ENCODE assay signal across 23 cellular contexts in genomic region chr4:163071308-163071707, GRCh38.
DNase-seq lines count a peak whose midpoint lies in the region; ATAC-seq, FAIRE-seq and TF ChIP-seq lines count a peak whose summit lies in the region.
"Had no signal": no experiment of that assay in that cellular context is flagged by ENCODE, and none has a peak within 500 bp of the region (broad histone marks: within the 10 kb centered on the region; RNA-seq: fewer than 3 reads in every experiment).

No MANE protein-coding gene starts in this region.

- no peak for TF ChIP-seq EP300 in A549 (IDR thresholded peaks at IDR 0.05)

- H3K27ac ChIP-seq in A549, result peak overlapping the region in 1 of 2 experiments; percentile 26; a peak in 2 of 6 replicates
- H3K27ac ChIP-seq: BLaER1 treated with 17β-estradiol and CSF1 and Interleukin-3, amounts not matched to agents 10 nM and 100 nM had no signal

- POLR2A ChIA-PET in A549 (lab: Yijun Ruan, JAX), result no interaction called here

- ATAC-seq in A549, result no peak
- ATAC-seq in GM19395 (IDR thresholded peaks at IDR 0.05; ENCODE audit: unreplicated experiment), result no peak
- ATAC-seq: CD8-positive, alpha-beta T cell; GM23338 had no signal

- TF ChIP-seq POLR2A in A549 (IDR thresholded peaks at IDR 0.05; ENCODE audit: low read length), result no peak

- peak overlapping the region; percentile 65 for H3K4me2 ChIP-seq in A549
- H3K4me2 ChIP-seq: BLaER1 treated with 17β-estradiol and CSF1 and Interleukin-3, amounts not matched to agents 10 nM and 100 nM; GM23338; SK-N-SH had no signal

- DNase-seq in A549 (ENCODE audit: low read depth in 1 of 2, low spot score in 1 of 2) (no peak), GM04503 (ENCODE audit: low read depth) (peak; percentile 24), cerebellar cortex (ENCODE audit: low spot score) (peak; percentile 5), stromal cell of bone marrow (ENCODE audit: low read depth) (peak; percentile 10), NCI-H2081 (lab: John Stamatoyannopoulos, UW) (no peak), iPS-NIHi7 (ENCODE audit: extremely low spot score) (no peak), GM20000 (ENCODE audit: low spot score) (no peak)
- DNase-seq: 8988T; Calu3; CD8-positive, alpha-beta T cell; HCEC 1CT; Kasumi-1; NCI-H1105 treated with DMSO at 0.1 percent for 48 hours; NCI-H187; NCI-H2227 treated with DMSO at 0.1 percent for 48 hours; NCI-H510A treated with DMSO at 0.1 percent for 48 hours; NCI-H774; OCI-M1; SHP77; SK-N-SH had no signal

- FAIRE-seq in A549 (lab: Jason Lieb, UNC), result no peak

- H3K4me1 ChIP-seq in A549, result peaks cover 15% of the 10 kb centered on the region
- H3K4me1 ChIP-seq: BLaER1 treated with 17β-estradiol and CSF1 and Interleukin-3, amounts not matched to agents 10 nM and 100 nM had no signal

- H3K9me3 ChIP-seq in A549, result no peaks in the 10 kb centered on the region
- H3K9me3 ChIP-seq: BLaER1 treated with 17β-estradiol and CSF1 and Interleukin-3, amounts not matched to agents 10 nM and 100 nM; SK-N-SH had no signal

- no peak overlapping the region for H3K4me3 ChIP-seq in A549
- H3K4me3 ChIP-seq: BLaER1 treated with 17β-estradiol and CSF1 and Interleukin-3, amounts not matched to agents 10 nM and 100 nM; GM23338 had no signal

- CTCF ChIA-PET in A549 (lab: Yijun Ruan, JAX), result no interaction called here

- TF ChIP-seq CTCF in A549 (IDR thresholded peaks at IDR 0.05), result no peak
- TF ChIP-seq CTCF in GM20000 (IDR thresholded peaks at IDR 0.05; ENCODE audit: extremely low read depth, missing control alignments), result no peak

- no peak for TF ChIP-seq RAD21 in A549 (conservative IDR thresholded peaks at IDR 0.05 in 1 of 2, IDR thresholded peaks at IDR 0.05 in 1 of 2)

TF ChIP-seq in A549, 52 proteins besides CTCF, POLR2A, EP300 and RAD21:
- no peak for TF ChIP-seq EHF (CRISPR knock-in tag; IDR thresholded peaks at IDR 0.05)
- no peak for TF ChIP-seq HOXA7 (CRISPR knock-in tag; IDR thresholded peaks at IDR 0.05)
- TF ChIP-seq TP53 (CRISPR knock-in tag; IDR thresholded peaks at IDR 0.05), result no peak
- TF ChIP-seq HEYL (CRISPR knock-in tag; IDR thresholded peaks at IDR 0.05), result no peak
- no peak for TF ChIP-seq CBX2 (IDR thresholded peaks at IDR 0.05; ENCODE audit: borderline replicate concordance, low read depth)
- no peak for TF ChIP-seq MYC (IDR thresholded peaks at IDR 0.05; ENCODE audit: borderline replicate concordance, low read length)
- no peak for TF ChIP-seq RARB (CRISPR knock-in tag; IDR thresholded peaks at IDR 0.05)
- no peak for TF ChIP-seq MAX (IDR thresholded peaks at IDR 0.05)
- no peak for TF ChIP-seq GATA3 (IDR thresholded peaks at IDR 0.05; ENCODE audit: borderline replicate concordance)
- no peak for TF ChIP-seq E2F6 (IDR thresholded peaks at IDR 0.05; ENCODE audit: borderline replicate concordance, low read depth)

Comparison
In these comparisons a context has a peak if more than half of its experiments do, and no peak if none do; other contexts are left out.
1. DNase-seq: peak in GM04503 (single experiment), cerebellar cortex (single experiment) and stromal cell of bone marrow (single experiment); none in A549 (0 of 2), NCI-H2081 (0 of 2), iPS-NIHi7 (single experiment) and GM20000 (single experiment).